In genomic region chr5:18732556-18733479, GRCh38 we compare ENCODE assay signal across 17 cellular contexts.
"Had no signal": no experiment of that assay in that cellular context is flagged by ENCODE, and none has a peak within 500 bp of the region (broad histone marks: within the 10 kb centered on the region; RNA-seq: fewer than 3 reads in every experiment).

No MANE protein-coding gene starts in this region.

- H3K27ac ChIP-seq: cardiac muscle cell, esophagus muscularis mucosa, neutrophil, right atrium auricular region, upper lobe of left lung had no signal

- DNase-seq: activated B cell treated with CpG ODN at 0.5 μM for 24 hours; activated CD4-positive, alpha-beta T cell treated with anti-CD3 and anti-CD28 coated beads, Interleukin-2, amount 10 ng/mL, durations not matched to agents 7 days and 5 days; activated CD8-positive, alpha-beta memory T cell treated with anti-CD3 and anti-CD28 coated beads for 24 hours; activated naive CD4-positive, alpha-beta T cell treated with anti-CD3 and anti-CD28 coated beads for 36 hours; immature natural killer cell; mesenchymal stem cell; posterior cingulate gyrus; stimulated activated CD4-positive, alpha-beta T cell treated with anti-CD3 and anti-CD28 coated beads, Interleukin-1b, Interleukin-23, amount 100 ng/mL, for 48 hours; stimulated activated naive CD4-positive, alpha-beta T cell; T-helper 1 cell had no signal

- H3K4me1 ChIP-seq: esophagus muscularis mucosa, right atrium auricular region, upper lobe of left lung had no signal

- H3K27ac Mint-ChIP-seq: activated B cell treated with CpG ODN at 0.5 μM for 24 hours; activated CD4-positive, alpha-beta T cell treated with anti-CD3 and anti-CD28 coated beads, Interleukin-2, amount 10 ng/mL, durations not matched to agents 7 days and 5 days; activated naive CD4-positive, alpha-beta T cell treated with anti-CD3 and anti-CD28 coated beads for 36 hours; activated T-helper 17 cell treated with anti-CD3 and anti-CD28 coated beads, Interleukin-2, amount 50 U/mL, for 72 hours had no signal

- H3K27me3 Mint-ChIP-seq: activated B cell treated with CpG ODN at 0.5 μM for 24 hours; activated CD4-positive, alpha-beta T cell treated with anti-CD3 and anti-CD28 coated beads, Interleukin-2, amount 10 ng/mL, durations not matched to agents 7 days and 5 days; activated T-helper 17 cell treated with anti-CD3 and anti-CD28 coated beads, Interleukin-2, amount 50 U/mL, for 72 hours had no signal

- H3K27me3 ChIP-seq: cardiac muscle cell, esophagus muscularis mucosa, neutrophil, right atrium auricular region, upper lobe of left lung had no signal

- H3K9me3 Mint-ChIP-seq: activated B cell treated with CpG ODN at 0.5 μM for 24 hours; activated naive CD4-positive, alpha-beta T cell treated with anti-CD3 and anti-CD28 coated beads for 36 hours; activated T-helper 17 cell treated with anti-CD3 and anti-CD28 coated beads, Interleukin-2, amount 50 U/mL, for 72 hours; immature natural killer cell had no signal

- H3K36me3 ChIP-seq: cardiac muscle cell, esophagus muscularis mucosa, neutrophil, right atrium auricular region, upper lobe of left lung had no signal

- ATAC-seq: activated T-helper 17 cell treated with anti-CD3 and anti-CD28 coated beads, Interleukin-2, amount 50 U/mL, for 72 hours; left lobe of liver had no signal

- H3K4me3 Mint-ChIP-seq: activated B cell treated with CpG ODN at 0.5 μM for 24 hours; activated CD4-positive, alpha-beta T cell treated with anti-CD3 and anti-CD28 coated beads, Interleukin-2, amount 10 ng/mL, durations not matched to agents 7 days and 5 days; activated naive CD4-positive, alpha-beta T cell treated with anti-CD3 and anti-CD28 coated beads for 36 hours; activated T-helper 17 cell treated with anti-CD3 and anti-CD28 coated beads, Interleukin-2, amount 50 U/mL, for 72 hours; immature natural killer cell had no signal

- H3K9me3 ChIP-seq: esophagus muscularis mucosa, neutrophil, right atrium auricular region, upper lobe of left lung had no signal

- H3K4me3 ChIP-seq: cardiac muscle cell, esophagus muscularis mucosa, right atrium auricular region, upper lobe of left lung had no signal
